ENCODE assay signal across 12 cellular contexts in genomic region chr5:145752947-145753346, GRCh38.
A peak's percentile ranks its signal among the peaks of the same experiment; 100 is the strongest.
DNase-seq lines count a peak whose midpoint lies in the region; ATAC-seq and TF ChIP-seq lines count a peak whose summit lies in the region.
"Had no signal": no experiment of that assay in that cellular context is flagged by ENCODE, and none has a peak within 500 bp of the region (broad histone marks: within the 10 kb centered on the region; RNA-seq: fewer than 3 reads in every experiment).

No MANE protein-coding gene starts in this region.

- no peak overlapping the region for H2AFZ ChIP-seq in GM23338

- no peak overlapping the region for H3K4me3 ChIP-seq in GM23338
- H3K4me3 ChIP-seq in gastroesophageal sphincter = no peak overlapping the region
- H3K4me3 ChIP-seq: tibial nerve had no signal

- no peak overlapping the region for H3K4me3 Mint-ChIP-seq in GM23338
- H3K4me3 Mint-ChIP-seq: activated CD8-positive, alpha-beta T cell treated with anti-CD3 and anti-CD28 coated beads, Interleukin-2, amount 10 ng/mL, durations not matched to agents 7 days and 5 days had no signal

- H3F3A ChIP-seq in GM23338 (replicated peaks; ENCODE audit: low read depth) = no peaks in the 10 kb centered on the region

- H3K27ac ChIP-seq in GM23338 (ENCODE audit: low read depth) (no peak overlapping the region), gastroesophageal sphincter (no peak overlapping the region)
- H3K27ac ChIP-seq: tibial nerve had no signal

- no peaks in the 10 kb centered on the region for H4K20me1 ChIP-seq in GM23338 (replicated peaks; ENCODE audit: insufficient read depth)

- no peaks in the 10 kb centered on the region for H3K27me3 Mint-ChIP-seq in GM23338 (ENCODE audit: insufficient read depth, low read depth, poor library complexity)

- no peak for TF ChIP-seq POLR2A in gastroesophageal sphincter (IDR thresholded peaks at IDR 0.05)

- peaks cover 5% of the 10 kb centered on the region; the same call in 1 of the 2 replicates for H3K36me3 ChIP-seq in GM23338 (ENCODE audit: insufficient read depth)
- peaks cover 0 to 6% of the 10 kb centered on the region in 2 donors for H3K36me3 ChIP-seq in gastroesophageal sphincter
- H3K36me3 ChIP-seq: tibial nerve had no signal

- ATAC-seq in GM23338 (peak; percentile 66; the same call in 2 of the 3 replicates), gastroesophageal sphincter (no peak)
- ATAC-seq: activated CD8-positive, alpha-beta T cell treated with anti-CD3 and anti-CD28 coated beads, Interleukin-2, amount 10 ng/mL, durations not matched to agents 7 days and 5 days had no signal

- no peaks in the 10 kb centered on the region for H3K79me2 ChIP-seq in GM23338 (replicated peaks; ENCODE audit: insufficient read depth)

- no peak overlapping the region for H3K4me2 ChIP-seq in GM23338

- H3K36me3 Mint-ChIP-seq in GM23338 (ENCODE audit: low read depth) = peaks cover 5% of the 10 kb centered on the region; the same call in 1 of the 3 replicates

- H3K4me1 ChIP-seq in GM23338 (ENCODE audit: insufficient read depth) (no peaks in the 10 kb centered on the region), gastroesophageal sphincter (no peaks in the 10 kb centered on the region)

- TF ChIP-seq CTCF in GM23338 (conservative IDR thresholded peaks at IDR 0.05; ENCODE audit: low read depth in 2 of 2) = no peak
- no peak for TF ChIP-seq CTCF in gastroesophageal sphincter (IDR thresholded peaks at IDR 0.05)

- no peaks in the 10 kb centered on the region for H3K9me2 ChIP-seq in GM23338 (ENCODE audit: insufficient read depth)

- peaks cover 6% of the 10 kb centered on the region; the same call in 2 of the 3 replicates for H3K4me1 Mint-ChIP-seq in GM23338

- DNase-seq in GM23338 (ENCODE audit: low spot score) (no peak), amniotic stem cell (lab: John Stamatoyannopoulos, UW) (peak; percentile 5), fibroblast of the conjunctiva (ENCODE audit: low read depth) (peak; percentile 18), smooth muscle cell of the brain vasculature (ENCODE audit: low read depth, low spot score) (peak; percentile 58), OCI-M1 (lab: John Stamatoyannopoulos, UW) (no peak), GM19240 (ENCODE audit: insufficient read length, low spot score) (no peak)
- DNase-seq: activated CD8-positive, alpha-beta T cell treated with anti-CD3 and anti-CD28 coated beads, Interleukin-2, amount 10 ng/mL, durations not matched to agents 7 days and 5 days; aorta; NCI-H2171 treated with DMSO at 0.1 percent for 48 hours; stimulated activated CD4-positive, alpha-beta T cell treated with anti-CD3 and anti-CD28 coated beads, Interleukin-1b, Interleukin-23, amount 100 ng/mL, for 48 hours had no signal

- 24 to 37% methylated on average over 4 to 5 of the region's 5 CpGs for WGBS in gastroesophageal sphincter (ENCODE audit: low coverage in 1 of 2), 2 donors

- TF ChIP-seq EP300 in gastroesophageal sphincter (IDR thresholded peaks at IDR 0.05) = no peak

- peaks cover 0 to 19% (median 0%) of the 10 kb centered on the region in 3 donors for H3K9me3 ChIP-seq in gastroesophageal sphincter

- H3K27ac Mint-ChIP-seq in GM23338 = 0 out of 2 replicates have a peak overlapping the region, but pooled peaks have one; percentile 15
- H3K27ac Mint-ChIP-seq: activated CD8-positive, alpha-beta T cell treated with anti-CD3 and anti-CD28 coated beads, Interleukin-2, amount 10 ng/mL, durations not matched to agents 7 days and 5 days had no signal

- H3K27me3 ChIP-seq in GM23338 (ENCODE audit: insufficient read depth) (no peaks in the 10 kb centered on the region), gastroesophageal sphincter (no peaks in the 10 kb centered on the region)
- H3K27me3 ChIP-seq: tibial nerve had no signal

- peaks cover 9% of the 10 kb centered on the region; the same call in 2 of the 3 replicates for H3K9me3 Mint-ChIP-seq in GM23338

TF ChIP-seq in GM23338, 12 proteins besides CTCF, POLR2A, EP300 and RAD21 (continues in another document):
- TF ChIP-seq STAT1 (IDR thresholded peaks at IDR 0.05; ENCODE audit: unreplicated experiment) (no peak), CREB1 (CRISPR knock-in tag; IDR thresholded peaks at IDR 0.05; ENCODE audit: low read depth) (no peak), ETS1 (IDR thresholded peaks at IDR 0.05) (no peak), ZNF114 (CRISPR knock-in tag; IDR thresholded peaks at IDR 0.05) (no peak), NANOG (IDR thresholded peaks at IDR 0.05; ENCODE audit: borderline replicate concordance) (no peak), POLR2AphosphoS5 (IDR thresholded peaks at IDR 0.05; ENCODE audit: low read depth) (no peak), EZH2phosphoT487 (IDR thresholded peaks at IDR 0.05; ENCODE audit: unreplicated experiment) (no peak), EZH2 (IDR thresholded peaks at IDR 0.05; ENCODE audit: low read depth, unreplicated experiment) (no peak), REST (IDR thresholded peaks at IDR 0.05; ENCODE audit: unreplicated experiment) (no peak), ZNF331 (CRISPR knock-in tag; IDR thresholded peaks at IDR 0.05; ENCODE audit: low read depth) (no peak)

Comparison
In these comparisons a context has a peak if more than half of its experiments do, and no peak if none do; other contexts are left out.
1. DNase-seq: peak in amniotic stem cell (single experiment), fibroblast of the conjunctiva (single experiment) and smooth muscle cell of the brain vasculature (single experiment); none in GM23338 (single experiment), OCI-M1 (single experiment) and GM19240 (single experiment).